In genomic region chr1:12143631-12144155, GRCh38 we compare ENCODE assay signal across 9 cellular contexts. TPM values are rescaled to one million over a fixed set of nuclear protein-coding genes. Genes with fewer than 3 reads are reported as not detected.
DNase-seq lines count a peak whose midpoint lies in the region; ATAC-seq and TF ChIP-seq lines count a peak whose summit lies in the region.
"Had no signal": no experiment of that assay in that cellular context is flagged by ENCODE, and none has a peak within 500 bp of the region (broad histone marks: within the 10 kb centered on the region; RNA-seq: fewer than 3 reads in every experiment).

No MANE protein-coding gene starts in this region.

- peak; percentile 20 for DNase-seq in activated T-cell treated with anti-CD3 and anti-CD28 coated beads for 1 hour (ENCODE audit: low read depth)
- no peak for DNase-seq in activated T-cell treated with anti-CD3 and anti-CD28 coated beads for 4 hours
- peak; percentile 99 for DNase-seq in RPMI7951 (ENCODE audit: low read depth)
- peak; percentile 97 for DNase-seq in choroid plexus epithelial cell (ENCODE audit: low read depth)
- no peak for DNase-seq in type B pancreatic cell (ENCODE audit: extremely low spot score, unreplicated experiment)
- DNase-seq in H7, result no peak

- TF ChIP-seq CTCF in choroid plexus epithelial cell (conservative IDR thresholded peaks at IDR 0.05; ENCODE audit: low read depth, low read length) (peak; percentile 37), type B pancreatic cell (conservative IDR thresholded peaks at IDR 0.05) (no peak)

- no peaks in the 10 kb centered on the region for H3K9me3 Mint-ChIP-seq in type B pancreatic cell

- H3K4me1 ChIP-seq in mesodermal cell (ENCODE audit: control insufficient read depth, insufficient read depth, low read length, poor library complexity, severe bottlenecking), result peaks cover 24% of the 10 kb centered on the region

- H3K27me3 ChIP-seq in H7 (ENCODE audit: control insufficient read depth, insufficient read depth, low read length), result no peaks in the 10 kb centered on the region

- H3K9me3 ChIP-seq in mesodermal cell (ENCODE audit: control insufficient read depth, low read length), result no peaks in the 10 kb centered on the region

- H3K36me3 ChIP-seq in mesodermal cell (ENCODE audit: control insufficient read depth, insufficient read depth, low read length) (no peaks in the 10 kb centered on the region), H7 (replicated peaks; ENCODE audit: control insufficient read depth, insufficient read depth, low read length) (no peaks in the 10 kb centered on the region; the same call in 1 of the 2 replicates)

- peaks cover 6% of the 10 kb centered on the region for H3K27me3 Mint-ChIP-seq in type B pancreatic cell

- peak overlapping the region; percentile 10 for H3K27ac ChIP-seq in mesodermal cell (ENCODE audit: low read depth, low read length, severe bottlenecking)

- H3K27ac Mint-ChIP-seq in type B pancreatic cell, result peak overlapping the region; percentile 30

- no peaks in the 10 kb centered on the region for H3K36me3 Mint-ChIP-seq in type B pancreatic cell
- H3K36me3 Mint-ChIP-seq: brain had no signal

- 90 to 92% methylated on average over 13 to 16 of the region's 17 CpGs for WGBS in mesodermal cell (ENCODE audit: insufficient coverage in 2 of 2), 2 experiments

- H3K4me3 Mint-ChIP-seq in type B pancreatic cell, result peak overlapping the region; percentile 5
- H3K4me3 Mint-ChIP-seq: brain had no signal

- peaks cover 18% of the 10 kb centered on the region for H3K4me1 Mint-ChIP-seq in type B pancreatic cell (ENCODE audit: unreplicated experiment)

- no peak for ATAC-seq in HG02840 (IDR thresholded peaks at IDR 0.05; ENCODE audit: low FRiP score, unreplicated experiment)

- H3K4me3 ChIP-seq in choroid plexus epithelial cell (ENCODE audit: low read depth, low read length), result no peak overlapping the region
- H3K4me3 ChIP-seq in mesodermal cell (ENCODE audit: extremely low read depth, insufficient read depth, low read length, poor library complexity, severe bottlenecking), result no peak overlapping the region
- H3K4me3 ChIP-seq in H7 (ENCODE audit: insufficient read depth, low read depth, low read length), result no peak overlapping the region

RNA-seq across cellular contexts. Expression of gene TNFRSF1B, which starts 23.1 kb away (rescaled TPM):
- total RNA-seq in RPMI7951 (2014; rRNA removed; shearing (Covaris generic)), result not detected in 2 replicates
- 19.3 TPM for polyA plus RNA-seq in mesodermal cell (2013, experiment 1 of 2)
- polyA plus RNA-seq in mesodermal cell (2013, experiment 2 of 2), result 12.8 TPM
- total RNA-seq in type B pancreatic cell (ENCODE audit: low replicate concordance), result 2.4 and 3.3 TPM in 2 replicates
- total RNA-seq in H7 (2014; rRNA removed; shearing (Covaris generic)), result 1.3 and 2.4 TPM in 2 replicates

Comparison
In these comparisons a context has a peak if more than half of its experiments do, and no peak if none do; other contexts are left out.
1. DNase-seq: peak in activated T-cell treated with anti-CD3 and anti-CD28 coated beads for 1 hour (single experiment), RPMI7951 (single experiment) and choroid plexus epithelial cell (single experiment); none in activated T-cell treated with anti-CD3 and anti-CD28 coated beads for 4 hours (single experiment), type B pancreatic cell (single experiment) and H7 (single experiment).